Comparison of ENCODE assay signal across 1 cellular context in genomic region chr7:123557631-123558505, GRCh38.
TF ChIP-seq lines count a peak whose summit lies in the region.

TSS of gene NDUFA5 (minus strand) at chr7:123557818. CDS start at chr7:123557795, 23 bp downstream.

TF ChIP-seq in K562, 482 proteins besides CTCF, POLR2A, EP300 and RAD21 (continued from another document and continues in another):
- no peak for TF ChIP-seq TFAM (CRISPR knock-in tag; conservative IDR thresholded peaks at IDR 0.05)
- no peak; the same call in 1 of the 2 replicates for TF ChIP-seq ZNF766 (CRISPR knock-in tag; conservative IDR thresholded peaks at IDR 0.05)
- no peak for TF ChIP-seq SPI1 (IDR thresholded peaks at IDR 0.05; ENCODE audit: borderline replicate concordance, low read depth, low read length)
- no peak for TF ChIP-seq ZNF23 (CRISPR knock-in tag; IDR thresholded peaks at IDR 0.05)
- TF ChIP-seq RBM34 (IDR thresholded peaks at IDR 0.05; ENCODE audit: borderline replicate concordance, insufficient read depth, low read length) = no peak
- TF ChIP-seq ZNF699 (CRISPR knock-in tag; IDR thresholded peaks at IDR 0.05; ENCODE audit: insufficient replicate concordance) = no peak
- TF ChIP-seq, protein P1, sequence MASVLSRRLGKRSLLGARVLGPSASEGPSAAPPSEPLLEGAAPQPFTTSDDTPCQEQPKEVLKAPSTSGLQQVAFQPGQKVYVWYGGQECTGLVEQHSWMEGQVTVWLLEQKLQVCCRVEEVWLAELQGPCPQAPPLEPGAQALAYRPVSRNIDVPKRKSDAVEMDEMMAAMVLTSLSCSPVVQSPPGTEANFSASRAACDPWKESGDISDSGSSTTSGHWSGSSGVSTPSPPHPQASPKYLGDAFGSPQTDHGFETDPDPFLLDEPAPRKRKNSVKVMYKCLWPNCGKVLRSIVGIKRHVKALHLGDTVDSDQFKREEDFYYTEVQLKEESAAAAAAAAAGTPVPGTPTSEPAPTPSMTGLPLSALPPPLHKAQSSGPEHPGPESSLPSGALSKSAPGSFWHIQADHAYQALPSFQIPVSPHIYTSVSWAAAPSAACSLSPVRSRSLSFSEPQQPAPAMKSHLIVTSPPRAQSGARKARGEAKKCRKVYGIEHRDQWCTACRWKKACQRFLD (CRISPR knock-in tag; IDR thresholded peaks at IDR 0.05) = no peak
- TF ChIP-seq USF2 (CRISPR knock-in tag; IDR thresholded peaks at IDR 0.05) = no peak
- no peak for TF ChIP-seq ZNF133 (CRISPR knock-in tag; IDR thresholded peaks at IDR 0.05)
- TF ChIP-seq, protein P2, sequence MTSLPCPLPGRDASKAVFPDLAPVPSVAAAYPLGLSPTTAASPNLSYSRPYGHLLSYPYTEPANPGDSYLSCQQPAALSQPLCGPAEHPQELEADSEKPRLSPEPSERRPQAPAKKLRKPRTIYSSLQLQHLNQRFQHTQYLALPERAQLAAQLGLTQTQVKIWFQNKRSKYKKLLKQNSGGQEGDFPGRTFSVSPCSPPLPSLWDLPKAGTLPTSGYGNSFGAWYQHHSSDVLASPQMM (CRISPR knock-in tag; IDR thresholded peaks at IDR 0.05) = peak; percentile 52; the same call in 1 of the 2 replicates
- TF ChIP-seq NFYB (IDR thresholded peaks at IDR 0.05; ENCODE audit: extremely low read depth, insufficient read length) = no peak
- no peak for TF ChIP-seq CHD4 (IDR thresholded peaks at IDR 0.05; ENCODE audit: insufficient read depth, insufficient replicate concordance, low read depth, low read length, poor library complexity, severe bottlenecking)
- TF ChIP-seq ARID3A (IDR thresholded peaks at IDR 0.05; ENCODE audit: borderline replicate concordance, low read depth, low read length) = peak; percentile 29; the same call in 1 of the 2 replicates
- TF ChIP-seq E2F6 (IDR thresholded peaks at IDR 0.05; ENCODE audit: borderline replicate concordance in 1 of 2, extremely low read depth in 1 of 2, insufficient read depth in 1 of 2, insufficient read length in 1 of 2, low read depth in 1 of 2, low read length in 1 of 2, poor library complexity in 1 of 2, severe bottlenecking in 1 of 2) = no peak
- no peak for TF ChIP-seq ETV6 (IDR thresholded peaks at IDR 0.05; ENCODE audit: borderline replicate concordance in 1 of 2, low read depth in 2 of 2, low read length in 1 of 2)
- 0 out of 2 replicates have a peak, but pooled peaks have one; percentile 26 for TF ChIP-seq ETV6 (CRISPR knock-in tag; IDR thresholded peaks at IDR 0.05; ENCODE audit: borderline replicate concordance)
- TF ChIP-seq HNRNPL (IDR thresholded peaks at IDR 0.05; ENCODE audit: low read depth, low read length) = no peak
- TF ChIP-seq WHSC1 (IDR thresholded peaks at IDR 0.05; ENCODE audit: low read length) = no peak
- TF ChIP-seq, protein P3, sequence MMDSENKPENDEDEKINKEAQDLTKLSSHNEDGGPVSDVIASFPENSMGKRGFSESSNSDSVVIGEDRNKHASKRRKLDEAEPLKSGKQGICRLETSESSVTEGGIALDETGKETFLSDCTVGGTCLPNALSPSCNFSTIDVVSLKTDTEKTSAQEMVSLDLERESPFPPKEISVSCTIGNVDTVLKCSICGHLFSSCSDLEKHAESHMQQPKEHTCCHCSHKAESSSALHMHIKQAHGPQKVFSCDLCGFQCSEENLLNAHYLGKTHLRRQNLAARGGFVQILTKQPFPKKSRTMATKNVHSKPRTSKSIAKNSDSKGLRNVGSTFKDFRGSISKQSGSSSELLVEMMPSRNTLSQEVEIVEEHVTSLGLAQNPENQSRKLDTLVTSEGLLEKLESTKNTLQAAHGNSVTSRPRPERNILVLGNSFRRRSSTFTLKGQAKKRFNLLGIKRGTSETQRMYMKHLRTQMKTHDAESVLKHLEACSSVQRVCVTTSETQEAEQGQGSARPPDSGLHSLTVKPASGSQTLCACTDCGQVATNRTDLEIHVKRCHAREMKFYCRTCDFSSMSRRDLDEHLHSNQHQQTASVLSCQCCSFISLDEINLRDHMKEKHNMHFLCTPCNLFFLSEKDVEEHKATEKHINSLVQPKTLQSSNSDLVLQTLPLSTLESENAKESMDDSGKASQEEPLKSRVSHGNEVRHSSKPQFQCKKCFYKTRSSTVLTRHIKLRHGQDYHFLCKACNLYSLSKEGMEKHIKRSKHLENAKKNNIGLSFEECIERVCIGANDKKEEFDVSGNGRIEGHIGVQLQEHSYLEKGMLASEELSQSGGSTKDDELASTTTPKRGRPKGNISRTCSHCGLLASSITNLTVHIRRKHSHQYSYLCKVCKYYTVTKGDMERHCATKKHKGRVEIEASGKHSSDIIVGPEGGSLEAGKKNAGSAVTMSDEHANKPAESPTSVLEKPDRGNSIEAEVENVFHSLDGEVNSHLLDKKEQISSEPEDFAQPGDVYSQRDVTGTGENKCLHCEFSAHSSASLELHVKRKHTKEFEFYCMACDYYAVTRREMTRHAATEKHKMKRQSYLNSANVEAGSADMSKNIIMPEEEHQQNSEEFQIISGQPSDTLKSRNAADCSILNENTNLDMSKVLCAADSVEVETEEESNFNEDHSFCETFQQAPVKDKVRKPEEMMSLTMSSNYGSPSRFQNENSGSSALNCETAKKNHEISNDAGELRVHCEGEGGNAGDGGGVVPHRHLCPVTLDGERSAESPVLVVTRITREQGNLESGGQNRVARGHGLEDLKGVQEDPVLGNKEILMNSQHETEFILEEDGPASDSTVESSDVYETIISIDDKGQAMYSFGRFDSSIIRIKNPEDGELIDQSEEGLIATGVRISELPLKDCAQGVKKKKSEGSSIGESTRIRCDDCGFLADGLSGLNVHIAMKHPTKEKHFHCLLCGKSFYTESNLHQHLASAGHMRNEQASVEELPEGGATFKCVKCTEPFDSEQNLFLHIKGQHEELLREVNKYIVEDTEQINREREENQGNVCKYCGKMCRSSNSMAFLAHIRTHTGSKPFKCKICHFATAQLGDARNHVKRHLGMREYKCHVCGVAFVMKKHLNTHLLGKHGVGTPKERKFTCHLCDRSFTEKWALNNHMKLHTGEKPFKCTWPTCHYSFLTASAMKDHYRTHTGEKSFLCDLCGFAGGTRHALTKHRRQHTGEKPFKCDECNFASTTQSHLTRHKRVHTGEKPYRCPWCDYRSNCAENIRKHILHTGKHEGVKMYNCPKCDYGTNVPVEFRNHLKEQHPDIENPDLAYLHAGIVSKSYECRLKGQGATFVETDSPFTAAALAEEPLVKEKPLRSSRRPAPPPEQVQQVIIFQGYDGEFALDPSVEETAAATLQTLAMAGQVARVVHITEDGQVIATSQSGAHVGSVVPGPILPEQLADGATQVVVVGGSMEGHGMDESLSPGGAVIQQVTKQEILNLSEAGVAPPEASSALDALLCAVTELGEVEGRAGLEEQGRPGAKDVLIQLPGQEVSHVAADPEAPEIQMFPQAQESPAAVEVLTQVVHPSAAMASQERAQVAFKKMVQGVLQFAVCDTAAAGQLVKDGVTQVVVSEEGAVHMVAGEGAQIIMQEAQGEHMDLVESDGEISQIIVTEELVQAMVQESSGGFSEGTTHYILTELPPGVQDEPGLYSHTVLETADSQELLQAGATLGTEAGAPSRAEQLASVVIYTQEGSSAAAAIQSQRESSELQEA (IDR thresholded peaks at IDR 0.05; ENCODE audit: low read depth) = no peak
- no peak for TF ChIP-seq U2AF1 (optimal IDR thresholded peaks at IDR 0.05; ENCODE audit: low read depth, low read length)
- TF ChIP-seq, protein P4, sequence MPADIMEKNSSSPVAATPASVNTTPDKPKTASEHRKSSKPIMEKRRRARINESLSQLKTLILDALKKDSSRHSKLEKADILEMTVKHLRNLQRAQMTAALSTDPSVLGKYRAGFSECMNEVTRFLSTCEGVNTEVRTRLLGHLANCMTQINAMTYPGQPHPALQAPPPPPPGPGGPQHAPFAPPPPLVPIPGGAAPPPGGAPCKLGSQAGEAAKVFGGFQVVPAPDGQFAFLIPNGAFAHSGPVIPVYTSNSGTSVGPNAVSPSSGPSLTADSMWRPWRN (IDR thresholded peaks at IDR 0.05; ENCODE audit: low read depth) = no peak
- no peak for TF ChIP-seq PCBP2 (IDR thresholded peaks at IDR 0.05; ENCODE audit: low read depth, low read length, poor library complexity, severe bottlenecking)
- TF ChIP-seq, protein P5, sequence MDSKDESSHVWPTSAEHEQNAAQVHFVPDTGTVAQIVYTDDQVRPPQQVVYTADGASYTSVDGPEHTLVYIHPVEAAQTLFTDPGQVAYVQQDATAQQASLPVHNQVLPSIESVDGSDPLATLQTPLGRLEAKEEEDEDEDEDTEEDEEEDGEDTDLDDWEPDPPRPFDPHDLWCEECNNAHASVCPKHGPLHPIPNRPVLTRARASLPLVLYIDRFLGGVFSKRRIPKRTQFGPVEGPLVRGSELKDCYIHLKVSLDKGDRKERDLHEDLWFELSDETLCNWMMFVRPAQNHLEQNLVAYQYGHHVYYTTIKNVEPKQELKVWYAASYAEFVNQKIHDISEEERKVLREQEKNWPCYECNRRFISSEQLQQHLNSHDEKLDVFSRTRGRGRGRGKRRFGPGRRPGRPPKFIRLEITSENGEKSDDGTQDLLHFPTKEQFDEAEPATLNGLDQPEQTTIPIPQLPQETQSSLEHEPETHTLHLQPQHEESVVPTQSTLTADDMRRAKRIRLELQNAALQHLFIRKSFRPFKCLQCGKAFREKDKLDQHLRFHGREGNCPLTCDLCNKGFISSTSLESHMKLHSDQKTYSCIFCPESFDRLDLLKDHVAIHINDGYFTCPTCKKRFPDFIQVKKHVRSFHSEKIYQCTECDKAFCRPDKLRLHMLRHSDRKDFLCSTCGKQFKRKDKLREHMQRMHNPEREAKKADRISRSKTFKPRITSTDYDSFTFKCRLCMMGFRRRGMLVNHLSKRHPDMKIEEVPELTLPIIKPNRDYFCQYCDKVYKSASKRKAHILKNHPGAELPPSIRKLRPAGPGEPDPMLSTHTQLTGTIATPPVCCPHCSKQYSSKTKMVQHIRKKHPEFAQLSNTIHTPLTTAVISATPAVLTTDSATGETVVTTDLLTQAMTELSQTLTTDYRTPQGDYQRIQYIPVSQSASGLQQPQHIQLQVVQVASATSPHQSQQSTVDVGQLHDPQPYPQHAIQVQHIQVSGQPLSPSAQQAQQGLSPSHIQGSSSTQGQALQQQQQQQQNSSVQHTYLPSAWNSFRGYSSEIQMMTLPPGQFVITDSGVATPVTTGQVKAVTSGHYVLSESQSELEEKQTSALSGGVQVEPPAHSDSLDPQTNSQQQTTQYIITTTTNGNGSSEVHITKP (IDR thresholded peaks at IDR 0.05; ENCODE audit: partially characterized antibody) = peak; percentile 68
- TF ChIP-seq, protein P6, sequence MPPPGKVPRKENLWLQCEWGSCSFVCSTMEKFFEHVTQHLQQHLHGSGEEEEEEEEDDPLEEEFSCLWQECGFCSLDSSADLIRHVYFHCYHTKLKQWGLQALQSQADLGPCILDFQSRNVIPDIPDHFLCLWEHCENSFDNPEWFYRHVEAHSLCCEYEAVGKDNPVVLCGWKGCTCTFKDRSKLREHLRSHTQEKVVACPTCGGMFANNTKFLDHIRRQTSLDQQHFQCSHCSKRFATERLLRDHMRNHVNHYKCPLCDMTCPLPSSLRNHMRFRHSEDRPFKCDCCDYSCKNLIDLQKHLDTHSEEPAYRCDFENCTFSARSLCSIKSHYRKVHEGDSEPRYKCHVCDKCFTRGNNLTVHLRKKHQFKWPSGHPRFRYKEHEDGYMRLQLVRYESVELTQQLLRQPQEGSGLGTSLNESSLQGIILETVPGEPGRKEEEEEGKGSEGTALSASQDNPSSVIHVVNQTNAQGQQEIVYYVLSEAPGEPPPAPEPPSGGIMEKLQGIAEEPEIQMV (tag; conservative IDR thresholded peaks at IDR 0.05; ENCODE audit: low read depth) = no peak
- peak; percentile 84 for TF ChIP-seq RBFOX2 (IDR thresholded peaks at IDR 0.05; ENCODE audit: low read depth, low read length)
- no peak for TF ChIP-seq ZNF253 (CRISPR knock-in tag; conservative IDR thresholded peaks at IDR 0.05)
- no peak for TF ChIP-seq HNRNPUL1 (IDR thresholded peaks at IDR 0.05; ENCODE audit: low read length)
- no peak; the same call in 1 of the 2 replicates for TF ChIP-seq STAT5A (IDR thresholded peaks at IDR 0.05; ENCODE audit: borderline replicate concordance, low read length)
- no peak for TF ChIP-seq ATF1 (CRISPR knock-in tag; IDR thresholded peaks at IDR 0.05)
- peak; percentile 98 for TF ChIP-seq ATF1 (tag; IDR thresholded peaks at IDR 0.05)
- TF ChIP-seq MAX (CRISPR knock-in tag; IDR thresholded peaks at IDR 0.05) = peak; percentile 68; the same call in 1 of the 2 replicates
- TF ChIP-seq ZKSCAN3 (CRISPR knock-in tag; IDR thresholded peaks at IDR 0.05) = no peak
- TF ChIP-seq NFXL1 (CRISPR knock-in tag; IDR thresholded peaks at IDR 0.05) = no peak
- no peak for TF ChIP-seq TAL1 (IDR thresholded peaks at IDR 0.05)
- TF ChIP-seq ZNF212 (CRISPR knock-in tag; IDR thresholded peaks at IDR 0.05) = no peak
- TF ChIP-seq ELF1 (tag; IDR thresholded peaks at IDR 0.05) = no peak
- TF ChIP-seq ZNF561 (CRISPR knock-in tag; conservative IDR thresholded peaks at IDR 0.05) = no peak
- TF ChIP-seq TOE1 (IDR thresholded peaks at IDR 0.05; ENCODE audit: borderline replicate concordance) = peak; percentile 90
- TF ChIP-seq TOE1 (CRISPR knock-in tag; IDR thresholded peaks at IDR 0.05; ENCODE audit: borderline replicate concordance, low read depth) = no peak
- TF ChIP-seq PHB2 (IDR thresholded peaks at IDR 0.05; ENCODE audit: low read depth) = no peak
